Comparison of ENCODE assay signal across 31 cellular contexts in the genomic region with DNA sequence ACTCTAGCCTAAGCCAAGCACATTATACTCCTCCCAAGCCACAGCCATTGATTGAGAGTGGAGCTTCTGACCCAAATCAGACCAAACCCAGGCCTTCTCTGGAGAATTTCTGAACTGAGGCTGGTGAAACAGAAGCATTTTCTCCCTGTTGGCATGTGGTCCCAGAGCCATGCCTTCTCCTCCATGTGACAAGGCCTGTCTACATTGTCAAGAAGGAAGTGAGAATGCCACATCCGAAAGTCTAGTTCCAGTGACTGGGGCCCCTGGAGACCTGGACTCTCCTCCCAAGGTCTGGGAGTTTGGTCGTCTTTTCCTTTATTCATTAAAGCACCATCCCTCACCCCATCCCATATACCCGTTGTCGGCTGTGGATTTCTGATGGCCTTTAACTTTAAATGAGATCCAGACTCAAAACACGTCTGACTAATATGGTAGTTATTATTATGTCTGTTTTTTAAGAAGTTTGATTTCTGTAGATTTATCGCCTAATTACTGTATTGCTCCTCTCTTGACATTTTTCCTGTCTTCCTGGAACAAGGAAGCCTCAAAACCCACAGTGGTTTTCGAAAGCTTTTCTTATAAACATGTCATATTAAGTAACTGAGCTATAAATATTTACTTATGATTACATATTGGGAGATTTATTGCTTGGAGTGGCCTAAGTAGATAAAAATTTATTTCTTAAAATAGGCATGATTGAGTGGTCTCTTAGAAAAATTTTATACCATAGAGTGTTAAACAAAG.
A peak's percentile ranks its signal among the peaks of the same experiment; 100 is the strongest.
DNase-seq lines count a peak whose midpoint lies in the region; ATAC-seq and TF ChIP-seq lines count a peak whose summit lies in the region.
"Had no signal": no experiment of that assay in that cellular context is flagged by ENCODE, and none has a peak within 500 bp of the region (broad histone marks: within the 10 kb centered on the region; RNA-seq: fewer than 3 reads in every experiment).

No MANE protein-coding gene starts in this region.

- in situ Hi-C loops in brain microvascular endothelial cell (cut with HindIII; ENCODE audit: low pct_ligation_motif_present, low sequenced_read_pairs), result no loop called here

- H3K27me3 Mint-ChIP-seq in CD14-positive monocyte (ENCODE audit: low read depth in 3 of 3), result no peaks in the 10 kb centered on the region

- H3K36me3 ChIP-seq in effector memory CD4-positive, alpha-beta T cell (ENCODE audit: control insufficient read depth, insufficient read depth, low read length), result no peaks in the 10 kb centered on the region
- no peaks in the 10 kb centered on the region for H3K36me3 ChIP-seq in brain microvascular endothelial cell (replicated peaks)
- H3K36me3 ChIP-seq: gastroesophageal sphincter, HAP-1, prostate gland, SJSA1 had no signal

- no peaks in the 10 kb centered on the region for H3K9me3 ChIP-seq in effector memory CD4-positive, alpha-beta T cell (ENCODE audit: control insufficient read depth, low read length)
- H3K9me3 ChIP-seq: gastroesophageal sphincter, HAP-1, prostate gland, SJSA1 had no signal

- H3K36me3 Mint-ChIP-seq in CD14-positive monocyte, result peaks cover 11 to 28% of the 10 kb centered on the region in 2 donors
- H3K36me3 Mint-ChIP-seq: activated naive CD4-positive, alpha-beta T cell treated with anti-CD3 and anti-CD28 coated beads, Interleukin-2, amount 10 ng/mL, durations not matched to agents 7 days and 5 days; naive thymus-derived CD8-positive, alpha-beta T cell; type B pancreatic cell had no signal

- peak overlapping the region; percentile 15 for H3K27ac ChIP-seq in effector memory CD4-positive, alpha-beta T cell (ENCODE audit: insufficient read depth, low read length, poor library complexity, severe bottlenecking)
- H3K27ac ChIP-seq in brain microvascular endothelial cell, result no peak overlapping the region
- H3K27ac ChIP-seq: 22Rv1, C4-2B, gastroesophageal sphincter, hepatocyte, prostate gland, SJSA1 had no signal

- DNase-seq in NCI-H2081 treated with DMSO at 0.1 percent for 48 hours (lab: John Stamatoyannopoulos, UW), result peak; percentile 51
- no peak for DNase-seq in NCI-H2081 (lab: John Stamatoyannopoulos, UW)
- DNase-seq in CD14-positive monocyte (ENCODE audit: low spot score), result peak; percentile 43
- peak; percentile 41 for DNase-seq in NOMO-1 treated with DMSO at 0.1 percent for 48 hours (lab: John Stamatoyannopoulos, UW; ENCODE audit: unreplicated experiment)
- DNase-seq in effector memory CD4-positive, alpha-beta T cell, result no peak
- DNase-seq in NCI-H446 treated with DMSO at 0.1 percent for 48 hours (lab: John Stamatoyannopoulos, UW), result no peak
- DNase-seq in brain microvascular endothelial cell, result no peak
- DNase-seq: activated CD8-positive, alpha-beta memory T cell treated with anti-CD3 and anti-CD28 coated beads, Interleukin-2, amount 50 U/mL, for 48 hours; activated CD8-positive, alpha-beta T cell treated with anti-CD3 and anti-CD28 coated beads for 36 hours; activated naive CD4-positive, alpha-beta T cell treated with anti-CD3 and anti-CD28 coated beads, Interleukin-2, amount 10 ng/mL, durations not matched to agents 7 days and 5 days; amygdala; MM.1S; naive thymus-derived CD8-positive, alpha-beta T cell; NCI-H1436; NCI-H345; occipital lobe; RPMI8226; stimulated activated CD4-positive, alpha-beta T cell treated with anti-CD3 and anti-CD28 coated beads, Interleukin-4, amount 100 ng/mL, for 24 hours; substantia nigra had no signal

- no peak for TF ChIP-seq CTCF in CD14-positive monocyte (IDR thresholded peaks at IDR 0.05)
- no peak for TF ChIP-seq CTCF in brain microvascular endothelial cell (IDR thresholded peaks at IDR 0.05; ENCODE audit: low read depth, low read length, missing control alignments)

- H3K27ac Mint-ChIP-seq in CD14-positive monocyte, result peak overlapping the region; percentile 7 to 85 (median 72)
- H3K27ac Mint-ChIP-seq: activated CD8-positive, alpha-beta T cell treated with anti-CD3 and anti-CD28 coated beads for 36 hours; naive thymus-derived CD8-positive, alpha-beta T cell; type B pancreatic cell had no signal

- H3K4me1 Mint-ChIP-seq in CD14-positive monocyte, result peaks cover 45% of the 10 kb centered on the region

- H3K4me3 Mint-ChIP-seq in CD14-positive monocyte, result peak overlapping the region in 1 of 2 donors; percentile 11
- H3K4me3 Mint-ChIP-seq: activated CD8-positive, alpha-beta T cell treated with anti-CD3 and anti-CD28 coated beads for 36 hours; activated naive CD4-positive, alpha-beta T cell treated with anti-CD3 and anti-CD28 coated beads, Interleukin-2, amount 10 ng/mL, durations not matched to agents 7 days and 5 days; naive thymus-derived CD8-positive, alpha-beta T cell; type B pancreatic cell had no signal

- peaks cover 21% of the 10 kb centered on the region for H3K4me1 ChIP-seq in effector memory CD4-positive, alpha-beta T cell (ENCODE audit: control insufficient read depth, insufficient read depth, low read length, poor library complexity, severe bottlenecking)
- H3K4me1 ChIP-seq: prostate gland, SJSA1 had no signal

- H3K27me3 ChIP-seq in effector memory CD4-positive, alpha-beta T cell (replicated peaks; ENCODE audit: control insufficient read depth, insufficient read depth, low read length, poor library complexity, severe bottlenecking), result no peaks in the 10 kb centered on the region
- H3K27me3 ChIP-seq in brain microvascular endothelial cell (replicated peaks), result no peaks in the 10 kb centered on the region
- H3K27me3 ChIP-seq: gastroesophageal sphincter, SJSA1 had no signal

- ATAC-seq in HG03565 (IDR thresholded peaks at IDR 0.05; ENCODE audit: unreplicated experiment), result no peak
- ATAC-seq: activated CD4-positive, CD25-positive, alpha-beta regulatory T cell treated with anti-CD3 and anti-CD28 coated beads, Interleukin-2, amount 50 U/mL, for 24 hours; activated CD8-positive, alpha-beta T cell treated with anti-CD3 and anti-CD28 coated beads for 36 hours; gastroesophageal sphincter; HepG2; naive thymus-derived CD8-positive, alpha-beta T cell had no signal

- H3K9me3 Mint-ChIP-seq in CD14-positive monocyte, result peaks cover 0 to 2% (median 0%) of the 10 kb centered on the region in 7 donors
- H3K9me3 Mint-ChIP-seq: activated CD8-positive, alpha-beta T cell treated with anti-CD3 and anti-CD28 coated beads for 36 hours; activated naive CD4-positive, alpha-beta T cell treated with anti-CD3 and anti-CD28 coated beads, Interleukin-2, amount 10 ng/mL, durations not matched to agents 7 days and 5 days; naive thymus-derived CD8-positive, alpha-beta T cell; type B pancreatic cell had no signal

- intact Hi-C loops in CD14-positive monocyte (cut with micrococcal nuclease), result loop anchor here in 1 of 2 donors (10.0 kb wide), 1 partner anchor 82 kb away; no protein-coding TSS in a partner anchor

- peak overlapping the region; percentile 19 for H3K4me3 ChIP-seq in effector memory CD4-positive, alpha-beta T cell (ENCODE audit: insufficient read depth, low read depth, low read length, poor library complexity, severe bottlenecking)
- no peak overlapping the region for H3K4me3 ChIP-seq in brain microvascular endothelial cell (ENCODE audit: low read depth, low read length)
- H3K4me3 ChIP-seq: gastroesophageal sphincter, HAP-1, hepatocyte, lung, prostate gland, SJSA1 had no signal

Comparison
In these comparisons a context has a peak if more than half of its experiments do, and no peak if none do; other contexts are left out.
1. DNase-seq: peak in NCI-H2081 treated with DMSO at 0.1 percent for 48 hours (single experiment), CD14-positive monocyte (single experiment) and NOMO-1 treated with DMSO at 0.1 percent for 48 hours (single experiment); none in NCI-H2081 (0 of 2), effector memory CD4-positive, alpha-beta T cell (0 of 3), NCI-H446 treated with DMSO at 0.1 percent for 48 hours (single experiment) and brain microvascular endothelial cell (single experiment).